In the genomic region with DNA sequence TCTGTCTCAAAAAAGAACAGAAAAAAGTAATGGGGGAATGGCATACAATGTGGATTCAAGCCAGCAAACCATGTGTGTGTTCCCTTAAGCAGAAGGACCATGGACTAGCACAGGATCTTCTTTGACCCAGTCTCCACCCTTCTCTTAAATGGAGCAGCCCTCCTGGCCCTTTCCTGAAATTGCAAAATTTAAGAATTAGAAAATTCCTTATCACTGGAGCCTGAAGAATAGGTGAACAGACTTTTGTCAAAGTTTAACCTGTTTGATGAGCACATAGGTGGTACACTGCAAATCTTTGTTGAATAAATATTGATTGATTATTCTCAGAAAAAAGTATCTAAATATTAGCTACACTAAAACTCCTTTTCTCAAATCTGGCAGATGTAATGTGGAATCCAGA, we compare ENCODE assay signal across 2 cellular contexts.
TF ChIP-seq lines count a peak whose summit lies in the region.

No MANE protein-coding gene starts in this region.

TF ChIP-seq in liver, 16 proteins besides CTCF, POLR2A, EP300 and RAD21:
- TF ChIP-seq HNF4A (conservative IDR thresholded peaks at IDR 0.05) (peak; percentile 41 to 63), RXRA (IDR thresholded peaks at IDR 0.05) (peak; percentile 44 to 56)
- TF ChIP-seq, protein P1, sequence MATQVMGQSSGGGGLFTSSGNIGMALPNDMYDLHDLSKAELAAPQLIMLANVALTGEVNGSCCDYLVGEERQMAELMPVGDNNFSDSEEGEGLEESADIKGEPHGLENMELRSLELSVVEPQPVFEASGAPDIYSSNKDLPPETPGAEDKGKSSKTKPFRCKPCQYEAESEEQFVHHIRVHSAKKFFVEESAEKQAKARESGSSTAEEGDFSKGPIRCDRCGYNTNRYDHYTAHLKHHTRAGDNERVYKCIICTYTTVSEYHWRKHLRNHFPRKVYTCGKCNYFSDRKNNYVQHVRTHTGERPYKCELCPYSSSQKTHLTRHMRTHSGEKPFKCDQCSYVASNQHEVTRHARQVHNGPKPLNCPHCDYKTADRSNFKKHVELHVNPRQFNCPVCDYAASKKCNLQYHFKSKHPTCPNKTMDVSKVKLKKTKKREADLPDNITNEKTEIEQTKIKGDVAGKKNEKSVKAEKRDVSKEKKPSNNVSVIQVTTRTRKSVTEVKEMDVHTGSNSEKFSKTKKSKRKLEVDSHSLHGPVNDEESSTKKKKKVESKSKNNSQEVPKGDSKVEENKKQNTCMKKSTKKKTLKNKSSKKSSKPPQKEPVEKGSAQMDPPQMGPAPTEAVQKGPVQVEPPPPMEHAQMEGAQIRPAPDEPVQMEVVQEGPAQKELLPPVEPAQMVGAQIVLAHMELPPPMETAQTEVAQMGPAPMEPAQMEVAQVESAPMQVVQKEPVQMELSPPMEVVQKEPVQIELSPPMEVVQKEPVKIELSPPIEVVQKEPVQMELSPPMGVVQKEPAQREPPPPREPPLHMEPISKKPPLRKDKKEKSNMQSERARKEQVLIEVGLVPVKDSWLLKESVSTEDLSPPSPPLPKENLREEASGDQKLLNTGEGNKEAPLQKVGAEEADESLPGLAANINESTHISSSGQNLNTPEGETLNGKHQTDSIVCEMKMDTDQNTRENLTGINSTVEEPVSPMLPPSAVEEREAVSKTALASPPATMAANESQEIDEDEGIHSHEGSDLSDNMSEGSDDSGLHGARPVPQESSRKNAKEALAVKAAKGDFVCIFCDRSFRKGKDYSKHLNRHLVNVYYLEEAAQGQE (IDR thresholded peaks at IDR 0.05) = no peak

TF ChIP-seq in HepG2, 621 proteins besides CTCF, POLR2A, EP300 and RAD21:
- TF ChIP-seq, protein P2, sequence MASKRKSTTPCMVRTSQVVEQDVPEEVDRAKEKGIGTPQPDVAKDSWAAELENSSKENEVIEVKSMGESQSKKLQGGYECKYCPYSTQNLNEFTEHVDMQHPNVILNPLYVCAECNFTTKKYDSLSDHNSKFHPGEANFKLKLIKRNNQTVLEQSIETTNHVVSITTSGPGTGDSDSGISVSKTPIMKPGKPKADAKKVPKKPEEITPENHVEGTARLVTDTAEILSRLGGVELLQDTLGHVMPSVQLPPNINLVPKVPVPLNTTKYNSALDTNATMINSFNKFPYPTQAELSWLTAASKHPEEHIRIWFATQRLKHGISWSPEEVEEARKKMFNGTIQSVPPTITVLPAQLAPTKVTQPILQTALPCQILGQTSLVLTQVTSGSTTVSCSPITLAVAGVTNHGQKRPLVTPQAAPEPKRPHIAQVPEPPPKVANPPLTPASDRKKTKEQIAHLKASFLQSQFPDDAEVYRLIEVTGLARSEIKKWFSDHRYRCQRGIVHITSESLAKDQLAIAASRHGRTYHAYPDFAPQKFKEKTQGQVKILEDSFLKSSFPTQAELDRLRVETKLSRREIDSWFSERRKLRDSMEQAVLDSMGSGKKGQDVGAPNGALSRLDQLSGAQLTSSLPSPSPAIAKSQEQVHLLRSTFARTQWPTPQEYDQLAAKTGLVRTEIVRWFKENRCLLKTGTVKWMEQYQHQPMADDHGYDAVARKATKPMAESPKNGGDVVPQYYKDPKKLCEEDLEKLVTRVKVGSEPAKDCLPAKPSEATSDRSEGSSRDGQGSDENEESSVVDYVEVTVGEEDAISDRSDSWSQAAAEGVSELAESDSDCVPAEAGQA (IDR thresholded peaks at IDR 0.05; ENCODE audit: low read depth) = no peak
- TF ChIP-seq, protein P2 (CRISPR knock-in tag; IDR thresholded peaks at IDR 0.05; ENCODE audit: borderline replicate concordance) = no peak
- TF ChIP-seq ZNF569 (CRISPR knock-in tag; IDR thresholded peaks at IDR 0.05; ENCODE audit: borderline replicate concordance) (no peak), ZNF878 (CRISPR knock-in tag; IDR thresholded peaks at IDR 0.05) (no peak), ZNF879 (CRISPR knock-in tag; IDR thresholded peaks at IDR 0.05) (no peak), GPN1 (CRISPR knock-in tag; IDR thresholded peaks at IDR 0.05; ENCODE audit: borderline replicate concordance) (no peak), SIX4 (CRISPR knock-in tag; IDR thresholded peaks at IDR 0.05) (no peak), NFKBIZ (CRISPR knock-in tag; IDR thresholded peaks at IDR 0.05) (no peak), ZMAT3 (CRISPR knock-in tag; conservative IDR thresholded peaks at IDR 0.05) (no peak), ZNF138 (CRISPR knock-in tag; IDR thresholded peaks at IDR 0.05; ENCODE audit: low read depth) (no peak), ZNF883 (CRISPR knock-in tag; IDR thresholded peaks at IDR 0.05; ENCODE audit: not compliant biosample characterization) (no peak)
- TF ChIP-seq, protein P3, sequence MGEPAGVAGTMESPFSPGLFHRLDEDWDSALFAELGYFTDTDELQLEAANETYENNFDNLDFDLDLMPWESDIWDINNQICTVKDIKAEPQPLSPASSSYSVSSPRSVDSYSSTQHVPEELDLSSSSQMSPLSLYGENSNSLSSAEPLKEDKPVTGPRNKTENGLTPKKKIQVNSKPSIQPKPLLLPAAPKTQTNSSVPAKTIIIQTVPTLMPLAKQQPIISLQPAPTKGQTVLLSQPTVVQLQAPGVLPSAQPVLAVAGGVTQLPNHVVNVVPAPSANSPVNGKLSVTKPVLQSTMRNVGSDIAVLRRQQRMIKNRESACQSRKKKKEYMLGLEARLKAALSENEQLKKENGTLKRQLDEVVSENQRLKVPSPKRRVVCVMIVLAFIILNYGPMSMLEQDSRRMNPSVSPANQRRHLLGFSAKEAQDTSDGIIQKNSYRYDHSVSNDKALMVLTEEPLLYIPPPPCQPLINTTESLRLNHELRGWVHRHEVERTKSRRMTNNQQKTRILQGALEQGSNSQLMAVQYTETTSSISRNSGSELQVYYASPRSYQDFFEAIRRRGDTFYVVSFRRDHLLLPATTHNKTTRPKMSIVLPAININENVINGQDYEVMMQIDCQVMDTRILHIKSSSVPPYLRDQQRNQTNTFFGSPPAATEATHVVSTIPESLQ (CRISPR knock-in tag; conservative IDR thresholded peaks at IDR 0.05) = no peak
- TF ChIP-seq, protein P4, sequence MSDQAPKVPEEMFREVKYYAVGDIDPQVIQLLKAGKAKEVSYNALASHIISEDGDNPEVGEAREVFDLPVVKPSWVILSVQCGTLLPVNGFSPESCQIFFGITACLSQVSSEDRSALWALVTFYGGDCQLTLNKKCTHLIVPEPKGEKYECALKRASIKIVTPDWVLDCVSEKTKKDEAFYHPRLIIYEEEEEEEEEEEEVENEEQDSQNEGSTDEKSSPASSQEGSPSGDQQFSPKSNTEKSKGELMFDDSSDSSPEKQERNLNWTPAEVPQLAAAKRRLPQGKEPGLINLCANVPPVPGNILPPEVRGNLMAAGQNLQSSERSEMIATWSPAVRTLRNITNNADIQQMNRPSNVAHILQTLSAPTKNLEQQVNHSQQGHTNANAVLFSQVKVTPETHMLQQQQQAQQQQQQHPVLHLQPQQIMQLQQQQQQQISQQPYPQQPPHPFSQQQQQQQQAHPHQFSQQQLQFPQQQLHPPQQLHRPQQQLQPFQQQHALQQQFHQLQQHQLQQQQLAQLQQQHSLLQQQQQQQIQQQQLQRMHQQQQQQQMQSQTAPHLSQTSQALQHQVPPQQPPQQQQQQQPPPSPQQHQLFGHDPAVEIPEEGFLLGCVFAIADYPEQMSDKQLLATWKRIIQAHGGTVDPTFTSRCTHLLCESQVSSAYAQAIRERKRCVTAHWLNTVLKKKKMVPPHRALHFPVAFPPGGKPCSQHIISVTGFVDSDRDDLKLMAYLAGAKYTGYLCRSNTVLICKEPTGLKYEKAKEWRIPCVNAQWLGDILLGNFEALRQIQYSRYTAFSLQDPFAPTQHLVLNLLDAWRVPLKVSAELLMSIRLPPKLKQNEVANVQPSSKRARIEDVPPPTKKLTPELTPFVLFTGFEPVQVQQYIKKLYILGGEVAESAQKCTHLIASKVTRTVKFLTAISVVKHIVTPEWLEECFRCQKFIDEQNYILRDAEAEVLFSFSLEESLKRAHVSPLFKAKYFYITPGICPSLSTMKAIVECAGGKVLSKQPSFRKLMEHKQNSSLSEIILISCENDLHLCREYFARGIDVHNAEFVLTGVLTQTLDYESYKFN (CRISPR knock-in tag; conservative IDR thresholded peaks at IDR 0.05) = no peak
TF ChIP-seq in HepG2: peak in this region for 0.
